In the genomic region with DNA sequence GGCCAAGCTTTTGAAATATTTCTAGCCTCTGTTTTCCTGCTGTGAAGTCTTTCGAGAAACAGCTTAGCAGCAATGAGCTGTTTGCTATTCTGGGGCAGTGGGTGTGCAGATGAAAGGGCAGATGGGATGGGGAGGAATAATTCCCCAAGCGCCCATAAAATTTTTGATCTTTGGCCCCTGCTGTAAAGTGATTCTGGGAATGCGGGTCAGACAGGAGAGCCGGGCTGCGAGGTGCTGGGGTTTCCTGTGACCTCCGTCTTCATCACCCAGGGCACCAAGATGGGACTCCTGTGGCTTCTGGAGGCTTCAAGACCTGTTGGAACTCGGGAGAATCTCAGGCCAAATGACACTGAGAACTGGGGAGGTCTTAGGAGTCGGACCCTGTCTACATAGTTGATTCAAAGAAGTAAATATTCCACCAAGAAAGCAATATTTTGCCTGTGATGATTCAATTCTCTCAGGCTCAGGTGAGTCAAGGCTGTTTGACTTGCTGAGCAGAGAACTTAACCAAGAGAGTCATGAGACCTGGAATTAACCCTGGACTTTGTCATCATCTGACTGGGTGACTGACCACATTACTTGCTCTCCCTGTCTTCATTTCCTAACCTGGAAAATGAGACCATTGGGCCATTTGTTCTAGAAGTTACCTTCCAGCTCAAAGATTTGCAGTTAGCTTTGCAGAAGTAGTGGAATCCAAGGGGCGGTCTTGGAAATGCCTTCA, we compare ENCODE assay signal across 23 cellular contexts.
DNase-seq lines count a peak whose midpoint lies in the region; ATAC-seq and TF ChIP-seq lines count a peak whose summit lies in the region.
"Had no signal": no experiment of that assay in that cellular context is flagged by ENCODE, and none has a peak within 500 bp of the region (broad histone marks: within the 10 kb centered on the region; RNA-seq: fewer than 3 reads in every experiment).

No MANE protein-coding gene starts in this region.

- peaks cover 16% of the 10 kb centered on the region for H3K4me1 ChIP-seq in Caco-2
- peaks cover 5 to 10% of the 10 kb centered on the region in 2 donors for H3K4me1 ChIP-seq in mucosa of rectum (ENCODE audit: control insufficient read depth in 2 of 2, insufficient read depth in 2 of 2, low read length in 2 of 2)

- H3K9me3 ChIP-seq in Caco-2 = no peaks in the 10 kb centered on the region
- H3K9me3 ChIP-seq in mucosa of rectum (ENCODE audit: control insufficient read depth in 2 of 2, low read length in 2 of 2) = no peaks in the 10 kb centered on the region

- H3K36me3 Mint-ChIP-seq in Caco-2 (ENCODE audit: insufficient read depth, unreplicated experiment) = no peaks in the 10 kb centered on the region
- H3K36me3 Mint-ChIP-seq: stimulated activated naive B cell treated with anti-CD40 and anti-IgM and Interleukin-4, amounts not matched to agents 10 μg/mL and 1 μg/mL and 100 μg/mL, for 72 hours had no signal

- H3K36me3 ChIP-seq in Caco-2 (ENCODE audit: control insufficient read depth, insufficient read depth, low read length) (no peaks in the 10 kb centered on the region), mucosa of rectum (ENCODE audit: control insufficient read depth in 2 of 2, insufficient read depth in 2 of 2, low read length in 2 of 2) (no peaks in the 10 kb centered on the region)
- H3K36me3 ChIP-seq: WERI-Rb-1 had no signal

- no peak overlapping the region for H3K9ac ChIP-seq in mucosa of rectum (ENCODE audit: low read depth in 1 of 2, low read length in 2 of 2)

- POLR2A ChIA-PET in Caco-2 (lab: Charles Lee) = no interaction called here

- H3K27me3 Mint-ChIP-seq in Caco-2 (ENCODE audit: insufficient read depth, unreplicated experiment) = peaks cover 4% of the 10 kb centered on the region

- H3K27ac Mint-ChIP-seq in Caco-2 (ENCODE audit: unreplicated experiment) = no peak overlapping the region
- H3K27ac Mint-ChIP-seq: activated CD4-positive, alpha-beta T cell treated with anti-CD3 and anti-CD28 coated beads, Interleukin-2, amount 10 ng/mL, durations not matched to agents 7 days and 5 days; activated naive CD8-positive, alpha-beta T cell treated with anti-CD3 and anti-CD28 coated beads, Interleukin-2, amount 50 U/mL, for 24 hours; activated T-cell treated with anti-CD3 and anti-CD28 coated beads, Interleukin-2, amount 50 U/mL, for 24 hours; GM23338; stimulated activated naive B cell treated with anti-CD40 and anti-IgM and Interleukin-4, amounts not matched to agents 10 μg/mL and 1 μg/mL and 100 μg/mL, for 72 hours had no signal

- CTCF ChIA-PET in Caco-2 (lab: Charles Lee) = no interaction called here

- H3K4me3 Mint-ChIP-seq in Caco-2 (ENCODE audit: unreplicated experiment) = no peak overlapping the region
- H3K4me3 Mint-ChIP-seq: activated CD4-positive, alpha-beta T cell treated with anti-CD3 and anti-CD28 coated beads, Interleukin-2, amount 10 ng/mL, durations not matched to agents 7 days and 5 days; activated naive CD8-positive, alpha-beta T cell treated with anti-CD3 and anti-CD28 coated beads, Interleukin-2, amount 50 U/mL, for 24 hours; activated T-cell treated with anti-CD3 and anti-CD28 coated beads, Interleukin-2, amount 50 U/mL, for 24 hours; GM23338; neural crest cell; stimulated activated naive B cell treated with anti-CD40 and anti-IgM and Interleukin-4, amounts not matched to agents 10 μg/mL and 1 μg/mL and 100 μg/mL, for 72 hours had no signal

- TF ChIP-seq CTCF in Caco-2 (IDR thresholded peaks at IDR 0.05; ENCODE audit: insufficient read depth in 1 of 2, low read depth in 1 of 2, low read length in 1 of 2, severe bottlenecking in 1 of 2, unreplicated experiment in 1 of 2) (no peak), epithelial cell of esophagus (IDR thresholded peaks at IDR 0.05; ENCODE audit: insufficient read depth, low read depth, low read length, missing control alignments) (no peak)

- H3K27me3 ChIP-seq in Caco-2 (replicated peaks; ENCODE audit: control insufficient read depth, insufficient read depth, low read length) (no peaks in the 10 kb centered on the region; the same call in 1 of the 2 replicates), mucosa of rectum (ENCODE audit: control insufficient read depth in 2 of 2, insufficient read depth in 2 of 2, low read length in 2 of 2) (no peaks in the 10 kb centered on the region)

- intact Hi-C loops in Caco-2 (cut with micrococcal nuclease; ENCODE audit: unreplicated experiment) = no loop called here

- no peak overlapping the region for H3K4me3 ChIP-seq in Caco-2 (ENCODE audit: low read depth, low read length)
- no peak overlapping the region for H3K4me3 ChIP-seq in epithelial cell of esophagus (ENCODE audit: low read length)
- H3K4me3 ChIP-seq in mucosa of rectum (ENCODE audit: low read length in 2 of 2) = no peak overlapping the region
- H3K4me3 ChIP-seq: GM23338 had no signal

- DNase-seq in Caco-2 (peak; percentile 27 to 55), NCI-H524 treated with DMSO at 0.1 percent for 48 hours (lab: John Stamatoyannopoulos, UW) (peak; percentile 80), epithelial cell of esophagus (ENCODE audit: low read depth) (peak; percentile 86), DMS153 treated with DMSO at 0.1 percent for 48 hours (lab: John Stamatoyannopoulos, UW; ENCODE audit: unreplicated experiment) (no peak), SKM-1 (lab: John Stamatoyannopoulos, UW; ENCODE audit: unreplicated experiment) (no peak)
- DNase-seq: 8988T; activated CD4-positive, alpha-beta T cell treated with anti-CD3 and anti-CD28 coated beads, Interleukin-2, amount 10 ng/mL, durations not matched to agents 7 days and 5 days; activated naive CD8-positive, alpha-beta T cell treated with anti-CD3 and anti-CD28 coated beads, Interleukin-2, amount 50 U/mL, for 24 hours; activated T-cell treated with anti-CD3 and anti-CD28 coated beads, Interleukin-2, amount 50 U/mL, for 24 hours; EL; Kasumi-1; NCI-H1048; NCI-H1930; stimulated activated naive B cell treated with anti-CD40 and anti-IgM and Interleukin-4, amounts not matched to agents 10 μg/mL and 1 μg/mL and 100 μg/mL, for 72 hours; T-helper 2 cell; WERI-Rb-1 had no signal

- H3K27ac ChIP-seq in mucosa of rectum (ENCODE audit: low read depth in 2 of 2, low read length in 2 of 2) = peak overlapping the region; percentile 2 to 24
- H3K27ac ChIP-seq: WERI-Rb-1 had no signal

- H3K9me3 Mint-ChIP-seq in Caco-2 (ENCODE audit: unreplicated experiment) = no peaks in the 10 kb centered on the region
- H3K9me3 Mint-ChIP-seq: activated CD4-positive, alpha-beta T cell treated with anti-CD3 and anti-CD28 coated beads, Interleukin-2, amount 10 ng/mL, durations not matched to agents 7 days and 5 days; activated naive CD8-positive, alpha-beta T cell treated with anti-CD3 and anti-CD28 coated beads, Interleukin-2, amount 50 U/mL, for 24 hours; activated T-cell treated with anti-CD3 and anti-CD28 coated beads, Interleukin-2, amount 50 U/mL, for 24 hours; GM23338; neural crest cell; stimulated activated naive B cell treated with anti-CD40 and anti-IgM and Interleukin-4, amounts not matched to agents 10 μg/mL and 1 μg/mL and 100 μg/mL, for 72 hours had no signal

- ATAC-seq in HG02870 (IDR thresholded peaks at IDR 0.05; ENCODE audit: unreplicated experiment) (no peak), HG02938 (IDR thresholded peaks at IDR 0.05; ENCODE audit: unreplicated experiment) (no peak)
- ATAC-seq: activated naive CD8-positive, alpha-beta T cell treated with anti-CD3 and anti-CD28 coated beads, Interleukin-2, amount 50 U/mL, for 24 hours; GM23338; sciatic nerve; SK-N-SH treated with all-trans-retinoic acid at 6 μM for 48 hours; stimulated activated naive B cell treated with anti-CD40 and anti-IgM and Interleukin-4, amounts not matched to agents 10 μg/mL and 1 μg/mL and 100 μg/mL, for 72 hours had no signal

- BruUV-seq in Caco-2 (replicated peaks; lab: Mats Ljungman, UMichigan) = no TSS peak

- peaks cover 12% of the 10 kb centered on the region for H3K4me1 Mint-ChIP-seq in Caco-2 (ENCODE audit: low read depth, unreplicated experiment)
- H3K4me1 Mint-ChIP-seq: activated naive CD8-positive, alpha-beta T cell treated with anti-CD3 and anti-CD28 coated beads, Interleukin-2, amount 50 U/mL, for 24 hours; GM23338; neural crest cell had no signal

Comparison
In these comparisons a context has a peak if more than half of its experiments do, and no peak if none do; other contexts are left out.
1. DNase-seq: peak in Caco-2 (2 of 2), NCI-H524 treated with DMSO at 0.1 percent for 48 hours (single experiment) and epithelial cell of esophagus (single experiment); none in DMS153 treated with DMSO at 0.1 percent for 48 hours (single experiment) and SKM-1 (single experiment).